8 cellular contexts compared by ENCODE assay signal in genomic region chr11:63938481-63939350, GRCh38. TPM values are rescaled to one million over a fixed set of nuclear protein-coding genes. Genes with fewer than 3 reads are reported as not detected.
DNase-seq lines count a peak whose midpoint lies in the region; ATAC-seq and TF ChIP-seq lines count a peak whose summit lies in the region.

TSS of gene NAA40 (plus strand) at chr11:63939002. CDS start at chr11:63939097, 95 bp downstream.

- no peaks in the 10 kb centered on the region for H3K36me3 Mint-ChIP-seq in T-helper 17 cell (ENCODE audit: low read depth)

- H3K27me3 ChIP-seq in right atrium auricular region (no peaks in the 10 kb centered on the region), rectal smooth muscle tissue (ENCODE audit: control insufficient read depth, insufficient read depth, low read length) (no peaks in the 10 kb centered on the region), aorta (ENCODE audit: control insufficient read depth in 1 of 2, insufficient read depth in 2 of 2, low read length in 1 of 2) (no peaks in the 10 kb centered on the region)

- peaks cover 0 to 38% of the 10 kb centered on the region in 2 donors for H3K4me1 ChIP-seq in right atrium auricular region
- H3K4me1 ChIP-seq in rectal smooth muscle tissue (ENCODE audit: control insufficient read depth, insufficient read depth, low read length): peaks cover 2% of the 10 kb centered on the region
- H3K4me1 ChIP-seq in aorta (ENCODE audit: control insufficient read depth in 1 of 2, insufficient read depth in 2 of 2, low read length in 2 of 2): no peaks in the 10 kb centered on the region

- H3K9ac ChIP-seq in rectal smooth muscle tissue (ENCODE audit: low read length): peak within 1 kb of the TSS; percentile 60

- H3K27ac ChIP-seq in angular gyrus (ENCODE audit: low read depth, low read length): peak within 1 kb of the TSS; percentile 34
- peak within 1 kb of the TSS; percentile 85 to 88 for H3K27ac ChIP-seq in right atrium auricular region
- peak within 1 kb of the TSS; percentile 44 for H3K27ac ChIP-seq in rectal smooth muscle tissue (ENCODE audit: low read depth, low read length)
- H3K27ac ChIP-seq in aorta (ENCODE audit: low read depth in 1 of 2, low read length in 2 of 2): peak within 1 kb of the TSS in 1 of 2 donors; percentile 48

- H3K36me3 ChIP-seq in right atrium auricular region (no peaks in the 10 kb centered on the region), rectal smooth muscle tissue (ENCODE audit: control insufficient read depth, insufficient read depth, low read length) (no peaks in the 10 kb centered on the region), aorta (ENCODE audit: control insufficient read depth in 1 of 2, insufficient read depth in 2 of 2, low read length in 1 of 2) (no peaks in the 10 kb centered on the region)

- 0% methylated on average over 42 to 86 of the region's 86 CpGs for WGBS in aorta, 2 donors

- DNase-seq in NCI-H187 (lab: John Stamatoyannopoulos, UW): peak; percentile 89 to 97
- DNase-seq in T-helper 17 cell: peak; percentile 79 to 93 (median 92)
- DNase-seq in right atrium auricular region (ENCODE audit: low spot score): peak; percentile 86
- peak; percentile 95 to 97 for DNase-seq in aorta

- peaks cover 22% of the 10 kb centered on the region for H3K4me1 Mint-ChIP-seq in T-helper 17 cell

- no peaks in the 10 kb centered on the region for H3K27me3 Mint-ChIP-seq in T-helper 17 cell

- H3K4me3 ChIP-seq in right atrium auricular region (peak within 1 kb of the TSS; percentile 73 to 79), rectal smooth muscle tissue (ENCODE audit: low read length) (peak within 1 kb of the TSS; percentile 69), aorta (ENCODE audit: low read length in 2 of 2) (peak within 1 kb of the TSS; percentile 33 to 71)

- peak within 1 kb of the TSS; percentile 91 for H3K27ac Mint-ChIP-seq in T-helper 17 cell

- intact Hi-C loops in aorta (cut with DNase I): loop anchor here in 1 of 2 donors (2.0 kb wide), 1 partner anchor 100 kb away; the partner anchor contains the start of gene MARK2

- TF ChIP-seq CTCF in right atrium auricular region (IDR thresholded peaks at IDR 0.05): peak in 1 of 2 donors; percentile 44

- peak within 1 kb of the TSS; percentile 96 for H3K4me3 Mint-ChIP-seq in T-helper 17 cell

- H3K9me3 ChIP-seq in T-helper 17 cell (ENCODE audit: control insufficient read depth, low read length, poor library complexity, severe bottlenecking): no peaks in the 10 kb centered on the region
- H3K9me3 ChIP-seq in right atrium auricular region: no peaks in the 10 kb centered on the region
- H3K9me3 ChIP-seq in aorta (ENCODE audit: control insufficient read depth, low read length): no peaks in the 10 kb centered on the region

- ATAC-seq in GM18502 (IDR thresholded peaks at IDR 0.05; ENCODE audit: poor library complexity, unreplicated experiment) (peak; percentile 92), HG02943 (IDR thresholded peaks at IDR 0.05; ENCODE audit: low read depth, unreplicated experiment) (peak; percentile 87), T-helper 17 cell (peak; percentile 91), aorta (ENCODE audit: low FRiP score) (peak; percentile 95)

RNA-seq across cellular contexts. Expression of gene NAA40, which starts in this region (rescaled TPM):
- total RNA-seq in T-helper 17 cell: 10 to 100 TPM; 16.6 to 19.3 TPM
- 10 to 100 TPM; 15.4 to 25.5 TPM for total RNA-seq in right atrium auricular region
- 10 to 100 TPM; 16.1 to 26.9 TPM for total RNA-seq in aorta
- polyA plus RNA-seq in aorta: 10 to 100 TPM in 1 of 2 donors, 1 to 10 TPM in 1; 5.3 to 20.7 TPM
